Comparison of ENCODE assay signal across 8 cellular contexts in the genomic region with DNA sequence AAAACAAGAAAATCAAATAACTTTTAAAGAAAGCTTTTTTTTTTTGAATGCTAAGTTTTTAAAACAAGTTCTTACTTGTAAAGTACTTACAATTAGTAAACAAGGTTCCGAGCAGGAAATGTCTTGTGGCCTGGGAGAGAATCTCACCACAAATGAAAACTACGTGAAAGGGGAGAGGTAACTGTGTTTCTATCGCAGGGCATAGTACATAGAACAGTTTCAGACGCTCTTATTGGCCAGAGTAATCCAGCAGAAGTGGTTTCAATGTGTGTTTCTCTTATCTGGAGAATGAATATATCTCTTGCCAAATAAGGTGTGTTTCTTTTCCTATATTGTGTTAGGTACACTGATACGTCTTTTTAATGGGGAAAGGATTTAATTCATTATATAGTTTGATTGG. TPM values are rescaled to one million over a fixed set of nuclear protein-coding genes. Genes with fewer than 3 reads are reported as not detected.
DNase-seq lines count a peak whose midpoint lies in the region; ATAC-seq and TF ChIP-seq lines count a peak whose summit lies in the region.

PLAC8 (minus strand) TSS at position 154 of the 400 bp plus-strand sequence. CDS start 6,808 bp downstream, outside the sequence.

- H3K4me1 ChIP-seq in Panc1 (ENCODE audit: control insufficient read depth, insufficient read depth, low read length), result peaks cover 29% of the 10 kb centered on the region
- H3K4me1 ChIP-seq in transverse colon, result peaks cover 0 to 30% (median 22%) of the 10 kb centered on the region in 4 donors

- TF ChIP-seq POLR2A in transverse colon (IDR thresholded peaks at IDR 0.05), result peak; percentile 89

- peak; percentile 27 for DNase-seq in stimulated activated CD4-positive, alpha-beta T cell treated with anti-CD3 and anti-CD28 coated beads, Interleukin-4, amount 100 ng/mL, for 24 hours
- DNase-seq in stimulated activated CD4-positive, alpha-beta T cell treated with anti-CD3 and anti-CD28 coated beads, Interleukin-12 subunit alpha, Interleukin-12 subunit beta, amount 100 ng/mL, for 4 hours, result no peak
- DNase-seq in Panc1 (ENCODE audit: low read depth, low spot score), result peak; percentile 79
- DNase-seq in effector CD8-positive, alpha-beta T cell (lab: John Stamatoyannopoulos, UW), result peak; percentile 14
- peak; percentile 73 for DNase-seq in transverse colon
- DNase-seq in C1 segment of cervical spinal cord (lab: John Stamatoyannopoulos, UW), result no peak
- DNase-seq in medulla oblongata (ENCODE audit: extremely low spot score), result no peak

- H3K36me3 ChIP-seq in Panc1 (ENCODE audit: control insufficient read depth, insufficient read depth, low read length) (no peaks in the 10 kb centered on the region), transverse colon (no peaks in the 10 kb centered on the region)

- H3K27ac ChIP-seq in Panc1 (ENCODE audit: low read length), result peak within 1 kb of the TSS; percentile 99
- peak within 1 kb of the TSS; percentile 81 to 93 (median 88) for H3K27ac ChIP-seq in transverse colon

- TF ChIP-seq CTCF in Panc1 (IDR thresholded peaks at IDR 0.05) (no peak), transverse colon (IDR thresholded peaks at IDR 0.05) (peak in 1 of 5 experiments; percentile 9)

- CTCF ChIA-PET in Panc1 (lab: Charles Lee), result interaction anchor here (0.6 kb wide), 1 partner anchor 703 kb away, joined by 3 read pairs; no protein-coding TSS in a partner anchor

- POLR2A ChIA-PET in Panc1 (lab: Charles Lee), result interaction anchor here (0.6 to 0.7 kb wide), 3 partner anchors 145 to 245 kb away, joined by 3 to 4 read pairs (median 4); partner anchors contain the start of gene THAP9

- no TSS peak for BruUV-seq in Panc1 (replicated peaks; lab: Mats Ljungman, UMichigan)

- intact Hi-C loops in Panc1 (cut with micrococcal nuclease; ENCODE audit: unreplicated experiment), result no loop called here
- intact Hi-C loops in transverse colon (cut with DNase I; ENCODE audit: low total_unique reads), result no loop called here

- H3K9me3 ChIP-seq in Panc1 (ENCODE audit: control insufficient read depth, insufficient read depth, low read depth, low read length), result no peaks in the 10 kb centered on the region
- no peaks in the 10 kb centered on the region for H3K9me3 ChIP-seq in transverse colon

- WGBS in transverse colon (ENCODE audit: low coverage in 1 of 2), 2 donors, result 22 to 34% methylated on average over 5 of the region's 5 CpGs

- no peaks in the 10 kb centered on the region for H3K27me3 ChIP-seq in Panc1 (ENCODE audit: control insufficient read depth, insufficient read depth, low read length)
- H3K27me3 ChIP-seq in transverse colon, result no peaks in the 10 kb centered on the region

- H3K4me3 ChIP-seq in Panc1 (ENCODE audit: low read depth in 2 of 2, low read length in 2 of 2) (peak within 1 kb of the TSS; percentile 67 to 74), transverse colon (peak within 1 kb of the TSS; percentile 1 to 64 (median 22))

- in situ Hi-C loops in Panc1 (cut with HindIII; ENCODE audit: low pct_unique_long_range_greater_than_20kb, low sequenced_read_pairs) (no loop called here), transverse colon (cut with MboI; ENCODE audit: low pct_ligation_motif_present in 1 of 4, low pct_unique_long_range_greater_than_20kb in 1 of 4, low sequenced_read_pairs in 3 of 4) (loop anchor here in 1 of 4 donors (25.0 kb wide), 1 partner anchor 523 kb away; no protein-coding TSS in a partner anchor)

- no peak for TF ChIP-seq EP300 in transverse colon (IDR thresholded peaks at IDR 0.05; ENCODE audit: low read depth)

- ATAC-seq in HG03095 (IDR thresholded peaks at IDR 0.05; ENCODE audit: unreplicated experiment) (peak; percentile 41), Panc1 (peak; percentile 66)

RNA-seq across cellular contexts. Expression of gene PLAC8, which starts in this region (rescaled TPM):
- 154 TPM for total RNA-seq in Panc1 (2021; ENCODE audit: unreplicated experiment)
- 87.6 TPM for polyA plus RNA-seq in Panc1 (2012; ENCODE audit: insufficient read length)
- total RNA-seq in transverse colon, result 100 to 1,000 TPM in 3 of 4 donors, 10 to 100 TPM in 1; 27.3 to 569 (median 401) TPM

Comparison
In these comparisons a context has a peak if more than half of its experiments do, and no peak if none do; other contexts are left out.
1. DNase-seq: peak in stimulated activated CD4-positive, alpha-beta T cell treated with anti-CD3 and anti-CD28 coated beads, Interleukin-4, amount 100 ng/mL, for 24 hours (single experiment), Panc1 (single experiment), effector CD8-positive, alpha-beta T cell (single experiment) and transverse colon (single experiment); none in stimulated activated CD4-positive, alpha-beta T cell treated with anti-CD3 and anti-CD28 coated beads, Interleukin-12 subunit alpha, Interleukin-12 subunit beta, amount 100 ng/mL, for 4 hours (single experiment), C1 segment of cervical spinal cord (0 of 14) and medulla oblongata (single experiment).